ENCODE assay signal across 15 cellular contexts in the genomic region with DNA sequence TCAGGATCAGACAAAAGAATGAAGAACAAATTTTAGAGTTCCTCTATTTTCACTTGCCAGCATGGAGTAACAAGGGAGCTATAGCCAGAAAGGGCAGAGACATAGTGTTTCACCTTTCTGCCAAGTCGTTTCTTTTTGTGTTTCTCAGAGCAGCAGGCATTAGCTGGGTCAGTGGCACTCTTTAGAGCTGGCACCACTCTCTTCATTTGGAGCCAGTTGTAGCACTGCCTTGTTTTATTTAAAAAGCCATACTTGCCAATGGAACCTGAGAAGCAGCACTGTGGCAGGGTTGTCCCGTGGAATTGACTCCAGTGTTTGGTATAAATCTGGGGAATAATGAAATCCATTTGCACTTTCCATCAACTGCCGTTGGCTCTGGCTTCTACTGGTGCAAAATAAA.
DNase-seq lines count a peak whose midpoint lies in the region; ATAC-seq and TF ChIP-seq lines count a peak whose summit lies in the region.
"Had no signal": no experiment of that assay in that cellular context is flagged by ENCODE, and none has a peak within 500 bp of the region (broad histone marks: within the 10 kb centered on the region; RNA-seq: fewer than 3 reads in every experiment).

No MANE protein-coding gene starts in this region.

- H3K4me3 ChIP-seq in right atrium auricular region = no peak overlapping the region
- H3K4me3 ChIP-seq: GM12878, GM23338 had no signal

- no peaks in the 10 kb centered on the region for H3K36me3 ChIP-seq in right atrium auricular region

- no peak for DNase-seq in Right ventricle myocardium superior
- DNase-seq in right atrium auricular region (ENCODE audit: low spot score) = no peak
- DNase-seq in globus pallidus (ENCODE audit: low spot score) = peak; percentile 67
- DNase-seq in hippocampal formation (lab: John Stamatoyannopoulos, UW) = peak; percentile 14 to 62
- DNase-seq in putamen (ENCODE audit: low spot score) = peak; percentile 53
- DNase-seq: ACHN; Calu3; CD4-positive, alpha-beta T cell; DMS 273 treated with DMSO at 0.1 percent for 48 hours; H9 had no signal

- TF ChIP-seq CTCF in right atrium auricular region (IDR thresholded peaks at IDR 0.05) = no peak

- no peaks in the 10 kb centered on the region for H3K4me1 ChIP-seq in right atrium auricular region

- no peaks in the 10 kb centered on the region for H3K9me3 ChIP-seq in right atrium auricular region

- H3K27ac ChIP-seq in right atrium auricular region = no peak overlapping the region

- no peaks in the 10 kb centered on the region for H3K27me3 ChIP-seq in right atrium auricular region

- intact Hi-C loops in Right ventricle myocardium superior (cut with DNase I) = no loop called here

- ATAC-seq in Right ventricle myocardium superior (ENCODE audit: poor library complexity) (peak; percentile 92), HG03521 (IDR thresholded peaks at IDR 0.05; ENCODE audit: unreplicated experiment) (no peak), GM18861 (IDR thresholded peaks at IDR 0.05; ENCODE audit: unreplicated experiment) (no peak), GM21737 (IDR thresholded peaks at IDR 0.05; ENCODE audit: unreplicated experiment) (no peak)
- ATAC-seq: GM12878, GM23338 had no signal

Comparison
In these comparisons a context has a peak if more than half of its experiments do, and no peak if none do; other contexts are left out.
1. DNase-seq: peak in globus pallidus (single experiment), hippocampal formation (2 of 2) and putamen (single experiment); none in Right ventricle myocardium superior (single experiment) and right atrium auricular region (single experiment).